17 cellular contexts compared by ENCODE assay signal in genomic region chrX:95040104-95040503, GRCh38.
A peak's percentile ranks its signal among the peaks of the same experiment; 100 is the strongest.
DNase-seq lines count a peak whose midpoint lies in the region; ATAC-seq, FAIRE-seq and TF ChIP-seq lines count a peak whose summit lies in the region.
"Had no signal": no experiment of that assay in that cellular context is flagged by ENCODE, and none has a peak within 500 bp of the region (broad histone marks: within the 10 kb centered on the region; RNA-seq: fewer than 3 reads in every experiment).

No MANE protein-coding gene starts in this region.

- no peaks in the 10 kb centered on the region for H3K27me3 ChIP-seq in MM.1S (replicated peaks; ENCODE audit: insufficient read depth, low read length)
- H3K27me3 ChIP-seq in OCI-LY3 (ENCODE audit: low read depth, low read length) = no peaks in the 10 kb centered on the region
- H3K27me3 ChIP-seq in heart left ventricle = no peaks in the 10 kb centered on the region

- H3K27ac ChIP-seq in MM.1S (ENCODE audit: low read length) (no peak overlapping the region), OCI-LY3 (ENCODE audit: low read length) (no peak overlapping the region), heart left ventricle (no peak overlapping the region)
- H3K27ac ChIP-seq: BLaER1, KMS-11 had no signal

- H3K79me2 ChIP-seq in MM.1S (ENCODE audit: low read length) (no peaks in the 10 kb centered on the region), OCI-LY3 (ENCODE audit: low read length) (no peaks in the 10 kb centered on the region)

- no peaks in the 10 kb centered on the region for H3K9me2 ChIP-seq in MM.1S (replicated peaks; ENCODE audit: insufficient read depth, low read length)

- H2AFZ ChIP-seq in MM.1S (ENCODE audit: low read length) = no peak overlapping the region
- no peak overlapping the region for H2AFZ ChIP-seq in OCI-LY3 (ENCODE audit: low read depth, low read length)
- H2AFZ ChIP-seq: GM23338 had no signal

- DNase-seq in GM12891 (ENCODE audit: insufficient read length, low spot score) (no peak), MM.1S (peak; percentile 30), middle frontal gyrus (ENCODE audit: extremely low spot score, low spot score) (no peak), heart left ventricle (no peak)
- DNase-seq: 8988T; CD4-positive, alpha-beta memory T cell; DMS153; DMS79; GDM1; H9 had no signal

- FAIRE-seq in GM12891 (lab: Jason Lieb, UNC) = no peak

- TF ChIP-seq POLR2A in GM12891 (IDR thresholded peaks at IDR 0.05; ENCODE audit: low read depth, low read length) = no peak
- no peak for TF ChIP-seq POLR2A in heart left ventricle (IDR thresholded peaks at IDR 0.05)

- H3K4me2 ChIP-seq in MM.1S (ENCODE audit: low read depth, low read length) (no peak overlapping the region), OCI-LY3 (ENCODE audit: low read length) (peak overlapping the region; percentile 34)
- H3K4me2 ChIP-seq: BLaER1, GM23338, KMS-11 had no signal

- no peaks in the 10 kb centered on the region for H3K4me1 ChIP-seq in MM.1S (ENCODE audit: low read length)
- H3K4me1 ChIP-seq in OCI-LY3 (ENCODE audit: low read length) = peaks cover 29% of the 10 kb centered on the region
- H3K4me1 ChIP-seq in heart left ventricle = no peaks in the 10 kb centered on the region
- H3K4me1 ChIP-seq: BLaER1 had no signal

- no peaks in the 10 kb centered on the region for H3F3A ChIP-seq in MM.1S (ENCODE audit: insufficient read depth, low read length)

- no peaks in the 10 kb centered on the region; the same call in 1 of the 2 replicates for H3K9me3 ChIP-seq in MM.1S (replicated peaks; ENCODE audit: insufficient read depth, low read length)
- H3K9me3 ChIP-seq in OCI-LY3 (ENCODE audit: insufficient read depth, low read length) = no peaks in the 10 kb centered on the region
- H3K9me3 ChIP-seq in heart left ventricle = peaks cover 0 to 5% (median 0%) of the 10 kb centered on the region in 12 donors
- H3K9me3 ChIP-seq: BLaER1 had no signal

- H3K9ac ChIP-seq in MM.1S (ENCODE audit: low read length) (no peak overlapping the region), OCI-LY3 (ENCODE audit: low read length) (no peak overlapping the region)
- H3K9ac ChIP-seq: BLaER1, KMS-11 had no signal

- ATAC-seq in GM21360 (IDR thresholded peaks at IDR 0.05; ENCODE audit: unreplicated experiment) (peak; percentile 71), HG03108 (IDR thresholded peaks at IDR 0.05; ENCODE audit: unreplicated experiment) (no peak), GM18502 (IDR thresholded peaks at IDR 0.05; ENCODE audit: poor library complexity, unreplicated experiment) (no peak), heart left ventricle (no peak)
- ATAC-seq: GM23338 had no signal

- TF ChIP-seq CTCF in MM.1S (IDR thresholded peaks at IDR 0.05; ENCODE audit: low read length) (no peak), OCI-LY3 (IDR thresholded peaks at IDR 0.05; ENCODE audit: low read depth, low read length) (no peak), heart left ventricle (IDR thresholded peaks at IDR 0.05) (no peak)

- H3K4me3 ChIP-seq in MM.1S (ENCODE audit: low read length) (no peak overlapping the region), OCI-LY3 (ENCODE audit: low read length) (0 out of 2 replicates have a peak overlapping the region, but pooled peaks have one; percentile 31), heart left ventricle (no peak overlapping the region)
- H3K4me3 ChIP-seq: BLaER1, GM23338 had no signal

- H4K20me1 ChIP-seq in MM.1S (ENCODE audit: insufficient read depth, low read length) (no peaks in the 10 kb centered on the region), OCI-LY3 (ENCODE audit: insufficient read depth, low read length) (no peaks in the 10 kb centered on the region)
- H4K20me1 ChIP-seq: BLaER1 had no signal

- intact Hi-C loops in heart left ventricle (cut with DNase I) = no loop called here

- 38 to 60% (median 40%) methylated on average over 1 of the region's 1 CpG for WGBS in heart left ventricle, 4 donors

- H3K36me3 ChIP-seq in MM.1S (replicated peaks; ENCODE audit: insufficient read depth, low read length) = no peaks in the 10 kb centered on the region
- no peaks in the 10 kb centered on the region for H3K36me3 ChIP-seq in OCI-LY3 (replicated peaks; ENCODE audit: low read depth, low read length)
- H3K36me3 ChIP-seq in heart left ventricle = no peaks in the 10 kb centered on the region
- H3K36me3 ChIP-seq: BLaER1 had no signal

TF ChIP-seq in GM12891, 5 proteins besides CTCF, POLR2A, EP300 and RAD21:
- no peak for TF ChIP-seq POLR2AphosphoS5 (IDR thresholded peaks at IDR 0.05; ENCODE audit: low read depth, low read length)
- 0 out of 2 replicates have a peak, but pooled peaks have one; percentile 47 for TF ChIP-seq SPI1 (IDR thresholded peaks at IDR 0.05; ENCODE audit: low read depth, low read length)
